In the genomic region with DNA sequence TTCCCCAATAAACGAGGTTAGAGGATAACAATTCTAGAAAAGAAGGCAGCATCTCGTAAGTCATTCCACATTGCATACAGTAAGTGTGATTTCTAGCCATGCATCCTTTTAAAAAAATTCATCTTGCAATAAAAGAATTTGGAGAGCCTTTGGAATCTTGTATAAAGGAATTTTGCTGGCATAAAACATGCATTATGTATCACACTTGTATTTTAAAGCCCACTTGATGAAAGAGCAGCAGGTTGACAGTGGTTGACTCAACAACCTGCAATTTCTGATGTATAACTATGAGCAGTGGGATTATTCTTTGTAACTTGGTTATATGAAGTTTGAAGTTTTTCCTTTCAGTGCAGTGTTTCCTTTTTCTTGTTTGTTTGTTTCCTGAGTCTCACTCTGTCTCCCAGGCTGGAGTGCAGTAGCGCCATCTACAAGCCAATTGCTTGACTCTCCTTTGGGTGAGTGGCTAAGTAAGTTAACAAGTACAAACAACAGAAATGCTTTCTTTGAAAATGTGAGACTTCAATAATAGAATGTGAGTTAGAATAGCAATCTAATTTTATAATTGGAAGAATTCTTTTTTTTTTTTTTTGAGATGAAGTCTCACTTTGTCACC, we compare ENCODE assay signal across 21 cellular contexts. TPM values are rescaled to one million over a fixed set of nuclear protein-coding genes. Genes with fewer than 3 reads are reported as not detected.
A peak's percentile ranks its signal among the peaks of the same experiment; 100 is the strongest.
DNase-seq lines count a peak whose midpoint lies in the region; ATAC-seq, FAIRE-seq and TF ChIP-seq lines count a peak whose summit lies in the region.
"Had no signal": no experiment of that assay in that cellular context is flagged by ENCODE, and none has a peak within 500 bp of the region (broad histone marks: within the 10 kb centered on the region; RNA-seq: fewer than 3 reads in every experiment).

No MANE protein-coding gene starts in this region.

- ATAC-seq in IMR-90 (ENCODE audit: low read depth) = no peak
- no peak for ATAC-seq in WTC11
- no peak for ATAC-seq in mucosa of descending colon
- ATAC-seq: pancreas had no signal

- H2AFZ ChIP-seq in IMR-90 (replicated peaks; ENCODE audit: low read length, poor library complexity) = no peak overlapping the region

- dilution Hi-C loops in IMR-90 (cut with HindIII; ENCODE audit: low sequenced_read_pairs, unreplicated experiment) = no loop called here

- peaks cover 12% of the 10 kb centered on the region for H3K4me1 ChIP-seq in IMR-90 (ENCODE audit: control insufficient read depth, insufficient read depth, low read length)
- H3K4me1 ChIP-seq in mucosa of descending colon (ENCODE audit: low read depth) = peaks cover 25% of the 10 kb centered on the region
- peaks cover 19 to 55% (median 28%) of the 10 kb centered on the region in 4 donors for H3K4me1 ChIP-seq in transverse colon

- no peak for TF ChIP-seq EP300 in transverse colon (IDR thresholded peaks at IDR 0.05; ENCODE audit: low read depth)

- no peak overlapping the region for H2BK20ac ChIP-seq in IMR-90 (ENCODE audit: low read depth, low read length)

- H3K14ac ChIP-seq in IMR-90 (replicated peaks; ENCODE audit: low read depth, low read length) = no peak overlapping the region

- H3K27ac Mint-ChIP-seq in WTC11 (peak overlapping the region; percentile 61), immature natural killer cell (peak overlapping the region in 4 of 6 donors; percentile 15 to 71 (median 53))
- H3K27ac Mint-ChIP-seq: activated naive CD4-positive, alpha-beta T cell treated with anti-CD3 and anti-CD28 coated beads, Interleukin-2, amount 10 ng/mL, durations not matched to agents 7 days and 5 days; stimulated activated naive CD8-positive, alpha-beta T cell treated with anti-CD3 and anti-CD28 coated beads, Interleukin-15, Interleukin-2, amounts not matched to agents 100 ng/mL and 50 ng/mL, for 24 hours had no signal

- H4K91ac ChIP-seq in IMR-90 (ENCODE audit: insufficient read depth, low read depth, low read length) = no peak overlapping the region

- no peak overlapping the region for H3K4me2 ChIP-seq in IMR-90 (ENCODE audit: low read depth, low read length)

- POLR2A ChIA-PET in IMR-90 (lab: Charles Lee; ENCODE audit: unreplicated experiment) (no interaction called here), WTC11 (lab: Charles Lee) (interaction anchor here (1.0 kb wide), 1 partner anchor 16 kb away, joined by 3 read pairs; no protein-coding TSS in a partner anchor)

- CTCF ChIA-PET in IMR-90 (lab: Yijun Ruan, JAX) (no interaction called here), WTC11 (lab: Charles Lee) (no interaction called here)

- peaks cover 14% of the 10 kb centered on the region for H3K9me1 ChIP-seq in IMR-90 (ENCODE audit: insufficient read depth, low read length)

- no peaks in the 10 kb centered on the region for H3K9me3 Mint-ChIP-seq in WTC11
- no peaks in the 10 kb centered on the region for H3K9me3 Mint-ChIP-seq in immature natural killer cell
- H3K9me3 Mint-ChIP-seq: activated naive CD4-positive, alpha-beta T cell treated with anti-CD3 and anti-CD28 coated beads, Interleukin-2, amount 10 ng/mL, durations not matched to agents 7 days and 5 days; stimulated activated naive CD8-positive, alpha-beta T cell treated with anti-CD3 and anti-CD28 coated beads, Interleukin-15, Interleukin-2, amounts not matched to agents 100 ng/mL and 50 ng/mL, for 24 hours had no signal

- H3K36me3 Mint-ChIP-seq in WTC11 = peaks cover 8% of the 10 kb centered on the region
- no peaks in the 10 kb centered on the region for H3K36me3 Mint-ChIP-seq in immature natural killer cell

- intact Hi-C loops in IMR-90 (cut with micrococcal nuclease) = loop anchor here (5.0 kb wide), 1 partner anchor 67 kb away; no protein-coding TSS in a partner anchor
- intact Hi-C loops in mucosa of descending colon (cut with DNase I, micrococcal nuclease) = no loop called here
- intact Hi-C loops in transverse colon (cut with DNase I; ENCODE audit: low total_unique reads) = no loop called here

- no peak overlapping the region for H3K18ac ChIP-seq in IMR-90 (ENCODE audit: low read depth, low read length)

- no peak overlapping the region for H3K56ac ChIP-seq in IMR-90 (ENCODE audit: extremely low read depth, insufficient read depth, low read length)

- H2BK15ac ChIP-seq in IMR-90 (ENCODE audit: low read depth, low read length) = no peak overlapping the region

- FAIRE-seq in D721Med (lab: Jason Lieb, UNC) = no peak
- FAIRE-seq: keratinocyte, pancreas had no signal

- H2AK5ac ChIP-seq in IMR-90 (ENCODE audit: low read depth, low read length) = no peak overlapping the region

- H3K4me3 Mint-ChIP-seq in WTC11 (no peak overlapping the region), immature natural killer cell (no peak overlapping the region)
- H3K4me3 Mint-ChIP-seq: activated naive CD4-positive, alpha-beta T cell treated with anti-CD3 and anti-CD28 coated beads, Interleukin-2, amount 10 ng/mL, durations not matched to agents 7 days and 5 days; stimulated activated naive CD8-positive, alpha-beta T cell treated with anti-CD3 and anti-CD28 coated beads, Interleukin-15, Interleukin-2, amounts not matched to agents 100 ng/mL and 50 ng/mL, for 24 hours had no signal

- peaks cover 66% of the 10 kb centered on the region for H4K20me1 ChIP-seq in IMR-90 (ENCODE audit: insufficient read depth, low read length)

- no peak overlapping the region for H2BK5ac ChIP-seq in IMR-90 (ENCODE audit: low read depth, low read length, poor library complexity, severe bottlenecking)

- TF ChIP-seq CTCF in D721Med (IDR thresholded peaks at IDR 0.05; ENCODE audit: insufficient read depth, missing control alignments) (peak; percentile 11), IMR-90 (conservative IDR thresholded peaks at IDR 0.05; ENCODE audit: low read depth, low read length) (peak; percentile 12; the same call in 1 of the 2 replicates), WTC11 (IDR thresholded peaks at IDR 0.05) (no peak), mucosa of descending colon (IDR thresholded peaks at IDR 0.05) (no peak), transverse colon (IDR thresholded peaks at IDR 0.05) (no peak)

- in situ Hi-C loops in IMR-90 (cut with MboI; ENCODE audit: low sequenced_read_pairs) (no loop called here), transverse colon (cut with MboI; ENCODE audit: low pct_ligation_motif_present in 1 of 4, low pct_unique_long_range_greater_than_20kb in 1 of 4, low sequenced_read_pairs in 3 of 4) (no loop called here)

- DNase-seq in D721Med (ENCODE audit: insufficient read length, low spot score) = no peak
- peak; percentile 47 for DNase-seq in IMR-90
- DNase-seq in WTC11 (ENCODE audit: low spot score) = no peak
- no peak for DNase-seq in immature natural killer cell
- no peak for DNase-seq in stimulated activated CD4-positive, alpha-beta T cell treated with anti-CD3 and anti-CD28 coated beads, Interleukin-4, amount 100 ng/mL, for 24 hours
- DNase-seq in C1 segment of cervical spinal cord (lab: John Stamatoyannopoulos, UW) = no peak
- DNase-seq in mucosa of descending colon = no peak
- no peak for DNase-seq in transverse colon
- DNase-seq: activated CD4-positive, CD25-positive, alpha-beta regulatory T cell treated with anti-CD3 and anti-CD28 coated beads, Interleukin-2, amount 50 U/mL, for 72 hours; activated naive CD4-positive, alpha-beta T cell treated with anti-CD3 and anti-CD28 coated beads, Interleukin-2, amount 10 ng/mL, durations not matched to agents 7 days and 5 days; caudate nucleus; glutamatergic neuron; NCI-H1694 treated with DMSO at 0.1 percent for 48 hours; NCI-H526 treated with DMSO at 0.1 percent for 48 hours; pancreas; T-helper 1 cell had no signal

- H3K27ac ChIP-seq in IMR-90 (ENCODE audit: insufficient read depth, low read length) (no peak overlapping the region), transverse colon (no peak overlapping the region)
- H3K27ac ChIP-seq: pancreas, Peyer's patch, vagina had no signal

- no peak overlapping the region for H4K5ac ChIP-seq in IMR-90 (ENCODE audit: low read depth, low read length)

- no peak overlapping the region for H3K4ac ChIP-seq in IMR-90 (ENCODE audit: low read depth, low read length)

- H2AK9ac ChIP-seq in IMR-90 (replicated peaks; ENCODE audit: low read depth, low read length, poor library complexity) = no peak overlapping the region

- H3K23ac ChIP-seq in IMR-90 (ENCODE audit: low read depth, low read length) = no peak overlapping the region

- peaks cover 83% of the 10 kb centered on the region for H3K4me1 Mint-ChIP-seq in WTC11
- peaks cover 68 to 84% of the 10 kb centered on the region in 2 donors for H3K4me1 Mint-ChIP-seq in immature natural killer cell

- no TSS peak for BruUV-seq in IMR-90 (replicated peaks; lab: Mats Ljungman, UMichigan)

- no peak for TF ChIP-seq RAD21 in IMR-90 (IDR thresholded peaks at IDR 0.05; ENCODE audit: low read length)

- H3K4me3 ChIP-seq in IMR-90 (ENCODE audit: insufficient read depth, low read depth, low read length) (no peak overlapping the region), mucosa of descending colon (no peak overlapping the region), transverse colon (no peak overlapping the region)
- H3K4me3 ChIP-seq: BLaER1 treated with 17β-estradiol and CSF1 and Interleukin-3, amounts not matched to agents 10 nM and 100 nM; pancreas; Peyer's patch; vagina had no signal

- no peaks in the 10 kb centered on the region for H3K9me3 ChIP-seq in IMR-90 (ENCODE audit: control insufficient read depth, insufficient read depth, low read length)
- no peaks in the 10 kb centered on the region for H3K9me3 ChIP-seq in mucosa of descending colon
- no peaks in the 10 kb centered on the region for H3K9me3 ChIP-seq in transverse colon
- H3K9me3 ChIP-seq: pancreas, Peyer's patch, vagina had no signal

- peaks cover 29 to 63% of the 10 kb centered on the region in 2 experiments for H3K79me1 ChIP-seq in IMR-90 (ENCODE audit: low read depth in 1 of 2, low read length in 2 of 2)

- no peaks in the 10 kb centered on the region for H3K27me3 Mint-ChIP-seq in WTC11 (ENCODE audit: low read depth)
- no peaks in the 10 kb centered on the region for H3K27me3 Mint-ChIP-seq in immature natural killer cell (ENCODE audit: low read depth in 3 of 3)
- H3K27me3 Mint-ChIP-seq: activated naive CD4-positive, alpha-beta T cell treated with anti-CD3 and anti-CD28 coated beads, Interleukin-2, amount 10 ng/mL, durations not matched to agents 7 days and 5 days; stimulated activated naive CD8-positive, alpha-beta T cell treated with anti-CD3 and anti-CD28 coated beads, Interleukin-15, Interleukin-2, amounts not matched to agents 100 ng/mL and 50 ng/mL, for 24 hours had no signal

- TF ChIP-seq POLR2A in IMR-90 (IDR thresholded peaks at IDR 0.05; ENCODE audit: low read depth, low read length) (no peak), transverse colon (IDR thresholded peaks at IDR 0.05) (no peak)

- H3K9ac ChIP-seq in IMR-90 (ENCODE audit: low read depth, low read length) = no peak overlapping the region
- H3K9ac ChIP-seq: BLaER1 treated with 17β-estradiol and CSF1 and Interleukin-3, amounts not matched to agents 10 nM and 100 nM had no signal

- no peak overlapping the region for H4K8ac ChIP-seq in IMR-90 (ENCODE audit: low read depth in 2 of 2, low read length in 2 of 2)

- H2BK120ac ChIP-seq in IMR-90 (ENCODE audit: low read depth, low read length) = no peak overlapping the region

- no peaks in the 10 kb centered on the region for H3K27me3 ChIP-seq in IMR-90 (ENCODE audit: control insufficient read depth, insufficient read depth, low read length)
- H3K27me3 ChIP-seq in transverse colon = no peaks in the 10 kb centered on the region
- H3K27me3 ChIP-seq: BLaER1 treated with 17β-estradiol and CSF1 and Interleukin-3, amounts not matched to agents 10 nM and 100 nM; pancreas; Peyer's patch; vagina had no signal

- H3K36me3 ChIP-seq in IMR-90 (ENCODE audit: control insufficient read depth, insufficient read depth, low read length) (no peaks in the 10 kb centered on the region), mucosa of descending colon (ENCODE audit: low read depth) (no peaks in the 10 kb centered on the region), transverse colon (no peaks in the 10 kb centered on the region)
- H3K36me3 ChIP-seq: pancreas, Peyer's patch, vagina had no signal

- WGBS in IMR-90 (ENCODE audit: extremely low coverage in 2 of 2, insufficient read length in 1 of 2), 2 experiments = no CpG with 5 or more reads among the region's 3 CpGs
- 76 to 91% methylated on average over 3 of the region's 3 CpGs for WGBS in transverse colon (ENCODE audit: low coverage in 1 of 2), 2 donors

RNA-seq across cellular contexts. Expression of a gene that starts 39.9 kb away (rescaled TPM):
- total RNA-seq in IMR-90 (2012; rRNA removed) = 12.9 and 13.1 TPM in 2 replicates
- polyA plus RNA-seq in IMR-90 (2012; rRNA removed) = 9.6 TPM in 2 replicates
- 4.7 and 5.7 TPM in 2 replicates for polyA plus RNA-seq in IMR-90 (2012; cell fraction: cytosol; rRNA removed)
- 14.8 and 23.2 TPM in 2 replicates for polyA plus RNA-seq in IMR-90 (2012; cell fraction: nucleus; rRNA removed; ENCODE audit: low replicate concordance)
- total RNA-seq in WTC11 (2021) = 166 to 180 TPM (median 167 TPM) in 3 replicates
- polyA plus RNA-seq in immature natural killer cell = 10 to 100 TPM in 1 of 3 donors, 1 to 10 TPM in 2; 4.3 to 26.1 (median 7.8) TPM
- total RNA-seq in mucosa of descending colon = 10 to 100 TPM; 10.6 to 11.8 (median 11.4) TPM
- 10 to 100 TPM in 2 of 4 donors, 1 to 10 TPM in 2; 9.4 to 18.7 (median 10.9) TPM for total RNA-seq in transverse colon

Comparison
In these comparisons a context has a peak if more than half of its experiments do, and no peak if none do; other contexts are left out.
1. CTCF ChIP-seq: peak in D721Med (single experiment) and IMR-90 (single experiment); none in WTC11 (single experiment), mucosa of descending colon (single experiment) and transverse colon (0 of 5).